In genomic region chr18:47204908-47205522, GRCh38 we compare ENCODE assay signal across 8 cellular contexts. TPM values are rescaled to one million over a fixed set of nuclear protein-coding genes. Genes with fewer than 3 reads are reported as not detected.
DNase-seq lines count a peak whose midpoint lies in the region; ATAC-seq and TF ChIP-seq lines count a peak whose summit lies in the region.

No MANE protein-coding gene starts in this region.

- 47 to 51% (median 48%) methylated on average over 3 of the region's 3 CpGs for WGBS in psoas muscle, 3 donors

- peaks cover 0 to 2% (median 0%) of the 10 kb centered on the region in 3 donors for H3K27me3 ChIP-seq in psoas muscle (ENCODE audit: insufficient read depth in 3 of 3, low read length in 2 of 3)
- peaks cover 9% of the 10 kb centered on the region for H3K27me3 ChIP-seq in MG63

- no peaks in the 10 kb centered on the region for H3K36me3 ChIP-seq in psoas muscle (ENCODE audit: insufficient read depth in 1 of 2, low read depth in 1 of 2)
- no peaks in the 10 kb centered on the region for H3K36me3 ChIP-seq in MG63

- H3K4me3 ChIP-seq in AG09309 (ENCODE audit: control insufficient read depth, low read depth, low read length), result no peak overlapping the region
- no peak overlapping the region for H3K4me3 ChIP-seq in foreskin fibroblast (ENCODE audit: low read depth in 1 of 2, low read length in 2 of 2)
- H3K4me3 ChIP-seq in psoas muscle, result no peak overlapping the region
- H3K4me3 ChIP-seq in MG63, result no peak overlapping the region

- ATAC-seq in psoas muscle, result peak in 3 of 4 donors; percentile 54 to 71 (median 55)
- ATAC-seq in HG03280 (IDR thresholded peaks at IDR 0.05; ENCODE audit: unreplicated experiment), result no peak

- no peaks in the 10 kb centered on the region for H3K9me3 ChIP-seq in psoas muscle
- no peaks in the 10 kb centered on the region for H3K9me3 ChIP-seq in MG63

- no peaks in the 10 kb centered on the region for H3K4me1 ChIP-seq in psoas muscle

- no peak for DNase-seq in AG09309 (ENCODE audit: low read depth)
- DNase-seq in GM13977 (ENCODE audit: low spot score), result peak; percentile 27
- peak; percentile 12 for DNase-seq in NCI-H2196 treated with DMSO at 0.1 percent for 48 hours (lab: John Stamatoyannopoulos, UW; ENCODE audit: unreplicated experiment)
- peak; percentile 31 for DNase-seq in activated T-cell treated with anti-CD3 and anti-CD28 coated beads for 4 hours
- DNase-seq in foreskin fibroblast, result peak; percentile 6 to 54
- no peak for DNase-seq in psoas muscle
- DNase-seq in MG63, result no peak

- in situ Hi-C loops in GM13977 (cut with MboI; ENCODE audit: low pct_unique_long_range_greater_than_20kb, low sequenced_read_pairs, unreplicated experiment), result loop anchor here (25.0 kb wide), 1 partner anchor 557 kb away; no protein-coding TSS in a partner anchor

- TF ChIP-seq CTCF in AG09309 (IDR thresholded peaks at IDR 0.05; ENCODE audit: control insufficient read depth, insufficient read depth, low read depth, low read length, missing control alignments) (peak; percentile 90), GM13977 (IDR thresholded peaks at IDR 0.05; ENCODE audit: extremely low read depth, insufficient read depth, missing control alignments) (peak; percentile 80), foreskin fibroblast (IDR thresholded peaks at IDR 0.05; ENCODE audit: low read depth, low read length) (peak; percentile 79), psoas muscle (IDR thresholded peaks at IDR 0.05) (peak; percentile 85)

- intact Hi-C loops in psoas muscle (cut with DNase I), result loop anchor here (1.0 to 5.0 kb wide), 3 partner anchors 103 to 154 kb away; no protein-coding TSS in a partner anchor

- no peak overlapping the region for H3K27ac ChIP-seq in psoas muscle

RNA-seq across cellular contexts. Expression of gene IER3IP1, which starts 28.9 kb away (rescaled TPM):
- 10 to 100 TPM in 2 of 4 donors, 1 to 10 TPM in 2; 9.3 to 12.6 (median 11.0) TPM for total RNA-seq in psoas muscle
- polyA plus RNA-seq in psoas muscle, result 10 to 100 TPM; 16.0 to 27.9 (median 18.6) TPM
- 18.9 and 37.7 TPM in 2 replicates for total RNA-seq in MG63 (2014; rRNA removed; shearing (Covaris generic); ENCODE audit: low replicate concordance)

RNA-seq across cellular contexts. Expression of gene SKOR2, which starts 46.4 kb away (rescaled TPM):
- not detected for total RNA-seq in psoas muscle
- polyA plus RNA-seq in psoas muscle, result not detected
- total RNA-seq in MG63 (2014; rRNA removed; shearing (Covaris generic); ENCODE audit: low replicate concordance), result not detected in 2 replicates

RNA-seq across cellular contexts. Expression of gene HDHD2, which starts 54.7 kb away (rescaled TPM):
- 10 to 100 TPM; 19.9 to 32.9 (median 27.9) TPM for total RNA-seq in psoas muscle
- 10 to 100 TPM; 11.5 to 19.9 (median 18.5) TPM for polyA plus RNA-seq in psoas muscle
- 3.0 and 11.3 TPM in 2 replicates for total RNA-seq in MG63 (2014; rRNA removed; shearing (Covaris generic); ENCODE audit: low replicate concordance)

Comparison
In these comparisons a context has a peak if more than half of its experiments do, and no peak if none do; other contexts are left out.
1. DNase-seq: peak in GM13977 (single experiment), NCI-H2196 treated with DMSO at 0.1 percent for 48 hours (single experiment), activated T-cell treated with anti-CD3 and anti-CD28 coated beads for 4 hours (single experiment) and foreskin fibroblast (2 of 2); none in AG09309 (single experiment), psoas muscle (0 of 2) and MG63 (single experiment).
2. Peak in every context shown above with its lines, with median percentiles within 50 percentile points of each other: CTCF ChIP-seq.